1 cellular context compared by ENCODE assay signal in genomic region chr6:106475280-106475679, GRCh38.
TF ChIP-seq lines count a peak whose summit lies in the region.

No MANE protein-coding gene starts in this region.

TF ChIP-seq in SK-N-SH treated with all-trans-retinoic acid at 6 μM for 48 hours, 23 proteins besides CTCF, POLR2A, EP300 and RAD21:
- TF ChIP-seq BACH2 (CRISPR knock-in tag; IDR thresholded peaks at IDR 0.05; ENCODE audit: borderline replicate concordance) (no peak), ZFP3 (CRISPR knock-in tag; IDR thresholded peaks at IDR 0.05) (peak; percentile 88), ARNTL (CRISPR knock-in tag; IDR thresholded peaks at IDR 0.05; ENCODE audit: borderline replicate concordance, low read depth) (no peak)
